Comparison of ENCODE assay signal across 8 cellular contexts in the genomic region with DNA sequence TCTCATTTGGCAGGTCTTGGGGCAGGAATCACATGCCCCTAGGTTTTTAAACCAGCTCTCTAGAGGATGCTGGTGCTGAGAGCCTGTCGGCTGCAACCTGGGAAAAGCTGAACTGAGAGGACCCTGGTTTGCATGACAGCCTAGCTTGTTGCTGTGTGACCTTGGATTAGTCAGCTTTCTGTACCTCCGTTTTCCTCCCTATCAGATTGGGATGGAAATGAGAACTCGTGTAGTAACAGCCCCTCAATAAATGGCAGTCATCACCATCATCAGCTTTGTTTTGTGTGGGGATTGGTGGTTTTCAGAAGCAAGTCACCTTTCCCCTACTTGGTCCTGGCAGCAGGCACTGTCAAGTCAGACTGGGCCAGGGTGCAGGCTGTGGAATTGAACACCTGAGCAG.
DNase-seq lines count a peak whose midpoint lies in the region; ATAC-seq, FAIRE-seq and TF ChIP-seq lines count a peak whose summit lies in the region.

No MANE protein-coding gene starts in this region.

- H3K9me3 ChIP-seq in pancreas: no peaks in the 10 kb centered on the region
- H3K9me3 ChIP-seq in MG63: no peaks in the 10 kb centered on the region

- H3K27ac Mint-ChIP-seq in dendritic cell treated with granulocyte-macrophage colony-stimulating factor and Interleukin-4, amounts not matched to agents 40 ng/mL and 50 ng/mL, for 4 days: peak overlapping the region; percentile 5

- peaks cover 54 to 76% (median 65%) of the 10 kb centered on the region in 3 donors for H3K4me1 ChIP-seq in pancreas

- no peak for TF ChIP-seq CTCF in pancreas (IDR thresholded peaks at IDR 0.05)
- no peak for TF ChIP-seq CTCF in GM10248 (IDR thresholded peaks at IDR 0.05; ENCODE audit: control extremely low read depth, extremely low read depth, low read depth, missing control alignments)

- no peaks in the 10 kb centered on the region for H3K27me3 Mint-ChIP-seq in dendritic cell treated with granulocyte-macrophage colony-stimulating factor and Interleukin-4, amounts not matched to agents 40 ng/mL and 50 ng/mL, for 4 days

- H3K4me1 Mint-ChIP-seq in dendritic cell treated with granulocyte-macrophage colony-stimulating factor and Interleukin-4, amounts not matched to agents 40 ng/mL and 50 ng/mL, for 4 days (ENCODE audit: low read depth): peaks cover 78% of the 10 kb centered on the region

- ATAC-seq in pancreas: no peak
- no peak for ATAC-seq in HG03097 (IDR thresholded peaks at IDR 0.05; ENCODE audit: low FRiP score, unreplicated experiment)

- H3K36me3 ChIP-seq in pancreas (no peaks in the 10 kb centered on the region), MG63 (peaks cover 40% of the 10 kb centered on the region)

- no peak overlapping the region for H3K4me3 ChIP-seq in pancreas
- no peak overlapping the region for H3K4me3 ChIP-seq in MG63

- H3K27me3 ChIP-seq in pancreas (no peaks in the 10 kb centered on the region), MG63 (no peaks in the 10 kb centered on the region)

- intact Hi-C loops in dendritic cell treated with granulocyte-macrophage colony-stimulating factor and Interleukin-4, amounts not matched to agents 40 ng/mL and 50 ng/mL, for 4 days (cut with micrococcal nuclease): no loop called here
- intact Hi-C loops in pancreas (cut with DNase I): no loop called here

- CTCF ChIA-PET in GM10248 (lab: Yijun Ruan, JAX): interaction anchor here (0.8 to 3.1 kb wide), 4 partner anchors 26 to 471 kb away, joined by 3 to 14 read pairs (median 5); a partner anchor contains a TSS

- peaks cover 26% of the 10 kb centered on the region for H3K36me3 Mint-ChIP-seq in dendritic cell treated with granulocyte-macrophage colony-stimulating factor and Interleukin-4, amounts not matched to agents 40 ng/mL and 50 ng/mL, for 4 days (ENCODE audit: low read depth)

- FAIRE-seq in pancreas (lab: Jason Lieb, UNC): no peak

- 21 to 26% methylated on average over 3 of the region's 3 CpGs for WGBS in pancreas, 2 donors

- DNase-seq in CD1c-positive myeloid dendritic cell (ENCODE audit: extremely low spot score) (peak; percentile 3), NCI-H69 (lab: John Stamatoyannopoulos, UW) (peak; percentile 33), pancreas (no peak), MG63 (no peak), midbrain (lab: John Stamatoyannopoulos, UW) (no peak), GM10248 (ENCODE audit: extremely low spot score) (no peak)

- no peaks in the 10 kb centered on the region for H3K9me3 Mint-ChIP-seq in dendritic cell treated with granulocyte-macrophage colony-stimulating factor and Interleukin-4, amounts not matched to agents 40 ng/mL and 50 ng/mL, for 4 days

- no peak overlapping the region for H3K4me3 Mint-ChIP-seq in dendritic cell treated with granulocyte-macrophage colony-stimulating factor and Interleukin-4, amounts not matched to agents 40 ng/mL and 50 ng/mL, for 4 days

- POLR2A ChIA-PET in GM10248 (lab: Yijun Ruan, JAX): no interaction called here

- peak overlapping the region; percentile 6 to 89 (median 58) for H3K27ac ChIP-seq in pancreas

Comparison
In these comparisons a context has a peak if more than half of its experiments do, and no peak if none do; other contexts are left out.
1. DNase-seq: peak in CD1c-positive myeloid dendritic cell (single experiment) and NCI-H69 (single experiment); none in pancreas (0 of 6), MG63 (single experiment), midbrain (single experiment) and GM10248 (single experiment).